Comparison of ENCODE assay signal across 16 cellular contexts in the genomic region with DNA sequence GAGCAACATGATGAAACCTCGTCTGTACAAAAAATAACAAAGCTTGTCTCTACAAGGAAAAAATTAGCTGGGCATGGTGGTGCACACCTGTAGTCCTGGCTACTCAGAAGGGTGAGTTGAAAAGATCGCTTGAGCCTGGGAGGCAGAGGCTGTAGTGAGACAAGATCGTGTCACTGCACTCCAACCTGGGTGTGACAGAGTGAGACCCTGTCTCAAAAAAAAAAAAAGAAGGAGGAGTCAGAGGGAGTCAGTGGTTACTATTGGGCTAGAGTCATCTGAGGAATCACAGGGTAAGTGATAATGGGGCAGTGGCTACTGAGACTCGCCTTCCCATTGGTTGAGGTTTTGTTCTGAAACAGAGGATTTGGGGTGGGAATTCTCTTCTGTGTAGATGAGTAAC. TPM values are rescaled to one million over a fixed set of nuclear protein-coding genes. Genes with fewer than 3 reads are reported as not detected.
DNase-seq lines count a peak whose midpoint lies in the region; ATAC-seq and TF ChIP-seq lines count a peak whose summit lies in the region.
"Had no signal": no experiment of that assay in that cellular context is flagged by ENCODE, and none has a peak within 500 bp of the region (broad histone marks: within the 10 kb centered on the region; RNA-seq: fewer than 3 reads in every experiment).

No MANE protein-coding gene starts in this region.

- no peak for ATAC-seq in activated T-cell treated with anti-CD3 and anti-CD28 coated beads, Interleukin-2, amount 50 U/mL, for 4 hours
- ATAC-seq in activated naive CD8-positive, alpha-beta T cell treated with anti-CD3 and anti-CD28 coated beads, Interleukin-2, amount 10 ng/mL, durations not matched to agents 7 days and 5 days (ENCODE audit: low read depth): no peak
- no peak for ATAC-seq in HG03571 (IDR thresholded peaks at IDR 0.05; ENCODE audit: unreplicated experiment)
- ATAC-seq: gastrocnemius medialis had no signal

- H3K4me3 Mint-ChIP-seq in activated T-cell treated with anti-CD3 and anti-CD28 coated beads, Interleukin-2, amount 50 U/mL, for 4 hours: peak overlapping the region; percentile 11
- H3K4me3 Mint-ChIP-seq in IgD-negative memory B cell: peak overlapping the region in 3 of 4 donors; percentile 63 to 74 (median 74)
- H3K4me3 Mint-ChIP-seq in activated naive CD8-positive, alpha-beta T cell treated with anti-CD3 and anti-CD28 coated beads, Interleukin-2, amount 10 ng/mL, durations not matched to agents 7 days and 5 days: peak overlapping the region; percentile 6
- H3K4me3 Mint-ChIP-seq in neural crest cell: peak overlapping the region; percentile 79

- POLR2A ChIA-PET in activated naive CD8-positive, alpha-beta T cell treated with anti-CD3 and anti-CD28 coated beads, Interleukin-2, amount 10 ng/mL, durations not matched to agents 7 days and 5 days (lab: Charles Lee): no interaction called here

- peaks cover 13% of the 10 kb centered on the region for H3K36me3 Mint-ChIP-seq in activated T-cell treated with anti-CD3 and anti-CD28 coated beads, Interleukin-2, amount 50 U/mL, for 4 hours (ENCODE audit: insufficient read depth)
- H3K36me3 Mint-ChIP-seq in IgD-negative memory B cell (no peaks in the 10 kb centered on the region), neural crest cell (ENCODE audit: low read depth) (peaks cover 2% of the 10 kb centered on the region)
- H3K36me3 Mint-ChIP-seq in activated naive CD8-positive, alpha-beta T cell treated with anti-CD3 and anti-CD28 coated beads, Interleukin-2, amount 10 ng/mL, durations not matched to agents 7 days and 5 days: peaks cover 31% of the 10 kb centered on the region

- H3K27me3 Mint-ChIP-seq in activated T-cell treated with anti-CD3 and anti-CD28 coated beads, Interleukin-2, amount 50 U/mL, for 4 hours (ENCODE audit: low read depth): no peaks in the 10 kb centered on the region
- H3K27me3 Mint-ChIP-seq in IgD-negative memory B cell (no peaks in the 10 kb centered on the region), neural crest cell (ENCODE audit: low read depth) (peaks cover 7% of the 10 kb centered on the region)
- no peaks in the 10 kb centered on the region for H3K27me3 Mint-ChIP-seq in activated naive CD8-positive, alpha-beta T cell treated with anti-CD3 and anti-CD28 coated beads, Interleukin-2, amount 10 ng/mL, durations not matched to agents 7 days and 5 days

- H3K27ac Mint-ChIP-seq in IgD-negative memory B cell (peak overlapping the region in 2 of 3 donors; percentile 50 to 62), neural crest cell (ENCODE audit: unreplicated experiment) (no peak overlapping the region)
- peak overlapping the region; percentile 1 for H3K27ac Mint-ChIP-seq in activated naive CD8-positive, alpha-beta T cell treated with anti-CD3 and anti-CD28 coated beads, Interleukin-2, amount 10 ng/mL, durations not matched to agents 7 days and 5 days

- no peaks in the 10 kb centered on the region for H3K9me3 Mint-ChIP-seq in activated T-cell treated with anti-CD3 and anti-CD28 coated beads, Interleukin-2, amount 50 U/mL, for 4 hours
- H3K9me3 Mint-ChIP-seq in IgD-negative memory B cell (no peaks in the 10 kb centered on the region), neural crest cell (no peaks in the 10 kb centered on the region)
- H3K9me3 Mint-ChIP-seq in activated naive CD8-positive, alpha-beta T cell treated with anti-CD3 and anti-CD28 coated beads, Interleukin-2, amount 10 ng/mL, durations not matched to agents 7 days and 5 days: no peaks in the 10 kb centered on the region

- H3K4me1 Mint-ChIP-seq in activated T-cell treated with anti-CD3 and anti-CD28 coated beads, Interleukin-2, amount 50 U/mL, for 4 hours (ENCODE audit: low read depth): peaks cover 46% of the 10 kb centered on the region
- H3K4me1 Mint-ChIP-seq in IgD-negative memory B cell (peaks cover 30 to 31% (median 30%) of the 10 kb centered on the region in 3 donors), neural crest cell (peaks cover 45% of the 10 kb centered on the region)
- H3K4me1 Mint-ChIP-seq in activated naive CD8-positive, alpha-beta T cell treated with anti-CD3 and anti-CD28 coated beads, Interleukin-2, amount 10 ng/mL, durations not matched to agents 7 days and 5 days: peaks cover 54% of the 10 kb centered on the region

- DNase-seq in activated T-cell treated with anti-CD3 and anti-CD28 coated beads, Interleukin-2, amount 50 U/mL, for 4 hours: no peak
- DNase-seq in activated T-cell treated with anti-CD3 and anti-CD28 coated beads for 4 hours: no peak
- DNase-seq in activated naive CD8-positive, alpha-beta T cell treated with anti-CD3 and anti-CD28 coated beads, Interleukin-2, amount 10 ng/mL, durations not matched to agents 7 days and 5 days: no peak
- DNase-seq in neural crest cell (ENCODE audit: low read depth, low spot score): no peak
- DNase-seq in activated effector memory CD4-positive, alpha-beta T cell treated with Interleukin-2 at 50 U/mL for 16 hours: no peak
- no peak for DNase-seq in stimulated activated CD4-positive, alpha-beta T cell treated with anti-CD3 and anti-CD28 coated beads, Interleukin-15, amount 100 ng/mL, for 24 hours
- DNase-seq: anterior cingulate cortex; DMS79; gastrocnemius medialis; mesenchymal stem cell; NCI-H1048; ovary; small intestine; stimulated activated naive CD4-positive, alpha-beta T cell had no signal

- TF ChIP-seq CTCF in neural crest cell (conservative IDR thresholded peaks at IDR 0.05): no peak

RNA-seq across cellular contexts. Expression of a gene that starts 1.9 kb away (rescaled TPM):
- 100 to 1,000 TPM; 383 to 449 (median 421) TPM for total RNA-seq in activated T-cell treated with anti-CD3 and anti-CD28 coated beads, Interleukin-2, amount 50 U/mL, for 4 hours
- polyA plus RNA-seq in IgD-negative memory B cell: 139 TPM
- total RNA-seq in activated naive CD8-positive, alpha-beta T cell treated with anti-CD3 and anti-CD28 coated beads, Interleukin-2, amount 10 ng/mL, durations not matched to agents 7 days and 5 days: 100 to 1,000 TPM; 725 to 786 TPM
- total RNA-seq in neural crest cell: 227 and 245 TPM in 2 replicates

RNA-seq across cellular contexts. Expression of a gene that starts 41.1 kb away (rescaled TPM):
- 10 to 100 TPM; 55.9 to 65.0 (median 63.5) TPM for total RNA-seq in activated T-cell treated with anti-CD3 and anti-CD28 coated beads, Interleukin-2, amount 50 U/mL, for 4 hours
- 18.6 TPM for polyA plus RNA-seq in IgD-negative memory B cell
- 10 to 100 TPM in 1 of 2 experiments, 1 to 10 TPM in 1; 9.4 to 13.3 TPM for total RNA-seq in activated naive CD8-positive, alpha-beta T cell treated with anti-CD3 and anti-CD28 coated beads, Interleukin-2, amount 10 ng/mL, durations not matched to agents 7 days and 5 days
- total RNA-seq in neural crest cell: 12.9 and 15.1 TPM in 2 replicates

Comparison
In these comparisons a context has a peak if more than half of its experiments do, and no peak if none do; other contexts are left out.
1. H3K4me3 Mint-ChIP-seq: peak in every context shown above with its lines; median percentile 79 in neural crest cell; 74 in IgD-negative memory B cell; 11 in activated T-cell treated with anti-CD3 and anti-CD28 coated beads, Interleukin-2, amount 50 U/mL, for 4 hours; 6 in activated naive CD8-positive, alpha-beta T cell treated with anti-CD3 and anti-CD28 coated beads, Interleukin-2, amount 10 ng/mL, durations not matched to agents 7 days and 5 days.